ENCODE assay signal across 23 cellular contexts in the genomic region with DNA sequence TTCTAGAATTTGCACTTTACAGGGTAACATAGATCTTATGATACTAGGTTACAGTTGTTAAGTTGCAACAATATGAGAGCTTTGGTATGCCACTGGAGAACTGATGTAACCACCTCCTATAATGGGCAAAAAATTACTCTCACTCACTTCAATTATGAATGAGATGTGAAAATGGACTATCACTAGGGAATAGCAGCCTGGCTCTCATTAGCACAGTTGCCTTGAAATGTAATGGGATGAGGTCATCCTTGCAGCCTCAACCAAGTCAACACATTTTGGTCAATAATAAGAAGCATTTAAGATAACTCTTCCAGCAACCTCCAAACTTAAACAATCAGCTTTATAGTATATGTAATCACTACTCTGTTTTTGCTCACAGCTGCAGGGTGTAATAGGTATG.
DNase-seq lines count a peak whose midpoint lies in the region; ATAC-seq, FAIRE-seq and TF ChIP-seq lines count a peak whose summit lies in the region.
"Had no signal": no experiment of that assay in that cellular context is flagged by ENCODE, and none has a peak within 500 bp of the region (broad histone marks: within the 10 kb centered on the region; RNA-seq: fewer than 3 reads in every experiment).

No MANE protein-coding gene starts in this region.

- no peaks in the 10 kb centered on the region for H4K20me1 ChIP-seq in GM23248 (ENCODE audit: insufficient read depth)

- no peak overlapping the region for H3K4me3 ChIP-seq in GM23248
- H3K4me3 ChIP-seq: Peyer's patch, SJCRH30, tibial artery had no signal

- no peaks in the 10 kb centered on the region for H3K27me3 ChIP-seq in GM23248 (replicated peaks; ENCODE audit: insufficient read depth)
- H3K27me3 ChIP-seq: BE2C, Peyer's patch, SJCRH30, tibial artery had no signal

- peak; percentile 90 for FAIRE-seq in islet of Langerhans (lab: Jason Lieb, UNC)
- FAIRE-seq in D721Med (lab: Jason Lieb, UNC): no peak

- TF ChIP-seq CTCF in D721Med (IDR thresholded peaks at IDR 0.05; ENCODE audit: insufficient read depth, missing control alignments): no peak
- no peak for TF ChIP-seq CTCF in type B pancreatic cell (conservative IDR thresholded peaks at IDR 0.05)

- no peaks in the 10 kb centered on the region for H3K9me2 ChIP-seq in GM23248 (ENCODE audit: insufficient read depth)

- H3K9me3 ChIP-seq in GM23248 (ENCODE audit: low read depth): no peaks in the 10 kb centered on the region
- H3K9me3 ChIP-seq: BE2C, Peyer's patch, SJCRH30, tibial artery had no signal

- H3F3A ChIP-seq in GM23248 (ENCODE audit: insufficient read depth): 0 out of 2 replicates have a peak, but pooled peaks cover 6% of the 10 kb centered on the region

- no peaks in the 10 kb centered on the region for H3K27me3 Mint-ChIP-seq in type B pancreatic cell
- H3K27me3 Mint-ChIP-seq: brain had no signal

- H3K9me3 Mint-ChIP-seq in type B pancreatic cell: no peaks in the 10 kb centered on the region
- H3K9me3 Mint-ChIP-seq: activated naive CD8-positive, alpha-beta T cell treated with anti-CD3 and anti-CD28 coated beads, Interleukin-2, amount 50 U/mL, for 24 hours; brain; stimulated activated naive CD8-positive, alpha-beta T cell treated with anti-CD3 and anti-CD28 coated beads, Interleukin-15, amount 100 ng/mL, for 72 hours had no signal

- peak in 2 of 3 experiments; percentile 3 to 10 for DNase-seq in NCI-H1417 (lab: John Stamatoyannopoulos, UW)
- no peak for DNase-seq in NCI-H1417 treated with DMSO at 0.1 percent for 48 hours (lab: John Stamatoyannopoulos, UW)
- peak; percentile 27 for DNase-seq in GM23248
- DNase-seq in astrocyte of the hippocampus (ENCODE audit: low read depth, low spot score): peak; percentile 35
- DNase-seq in D721Med (ENCODE audit: insufficient read length, low spot score): no peak
- no peak for DNase-seq in type B pancreatic cell (ENCODE audit: extremely low spot score, unreplicated experiment)
- DNase-seq: activated gamma-delta T cell treated with Interleukin-2 at 50 U/mL for 16 hours; activated naive CD8-positive, alpha-beta T cell treated with anti-CD3 and anti-CD28 coated beads, Interleukin-2, amount 50 U/mL, for 24 hours; BE2C; DMS79 treated with DMSO at 0.1 percent for 48 hours; effector CD8-positive, alpha-beta T cell; kidney glomerular epithelial cell; NK-92 treated with Interleukin-12 subunit alpha and Interleukin-12 subunit beta, amount 100 ng/mL, for 24 hours; Peyer's patch; SJCRH30; stimulated activated naive CD8-positive, alpha-beta T cell treated with anti-CD3 and anti-CD28 coated beads, Interleukin-15, amount 100 ng/mL, for 72 hours; tibial artery had no signal

- H3K36me3 Mint-ChIP-seq in type B pancreatic cell: peaks cover 25% of the 10 kb centered on the region

- H3K27ac Mint-ChIP-seq in type B pancreatic cell: no peak overlapping the region
- H3K27ac Mint-ChIP-seq: activated naive CD8-positive, alpha-beta T cell treated with anti-CD3 and anti-CD28 coated beads, Interleukin-2, amount 50 U/mL, for 24 hours; stimulated activated naive CD8-positive, alpha-beta T cell treated with anti-CD3 and anti-CD28 coated beads, Interleukin-15, amount 100 ng/mL, for 72 hours had no signal

- in situ Hi-C loops in GM23248 (cut with MboI): no loop called here

- no peak overlapping the region for H3K4me3 Mint-ChIP-seq in type B pancreatic cell
- H3K4me3 Mint-ChIP-seq: activated naive CD8-positive, alpha-beta T cell treated with anti-CD3 and anti-CD28 coated beads, Interleukin-2, amount 50 U/mL, for 24 hours; brain; stimulated activated naive CD8-positive, alpha-beta T cell treated with anti-CD3 and anti-CD28 coated beads, Interleukin-15, amount 100 ng/mL, for 72 hours had no signal

- no peak overlapping the region for H3K27ac ChIP-seq in GM23248
- H3K27ac ChIP-seq: 22Rv1, Peyer's patch, SJCRH30, tibial artery had no signal

- no peak overlapping the region for H2AFZ ChIP-seq in GM23248

- H3K36me3 ChIP-seq in GM23248 (ENCODE audit: low read depth): peaks cover 4% of the 10 kb centered on the region; the same call in 1 of the 2 replicates

- H3K4me1 ChIP-seq in GM23248 (ENCODE audit: insufficient read depth): peaks cover 21% of the 10 kb centered on the region
- H3K4me1 ChIP-seq: Peyer's patch had no signal

- H3K4me1 Mint-ChIP-seq in type B pancreatic cell (ENCODE audit: unreplicated experiment): peaks cover 20% of the 10 kb centered on the region
- H3K4me1 Mint-ChIP-seq: activated naive CD8-positive, alpha-beta T cell treated with anti-CD3 and anti-CD28 coated beads, Interleukin-2, amount 50 U/mL, for 24 hours; stimulated activated naive CD8-positive, alpha-beta T cell treated with anti-CD3 and anti-CD28 coated beads, Interleukin-15, amount 100 ng/mL, for 72 hours had no signal

- no peak for ATAC-seq in GM19397 (IDR thresholded peaks at IDR 0.05; ENCODE audit: unreplicated experiment)
- ATAC-seq: activated naive CD8-positive, alpha-beta T cell treated with anti-CD3 and anti-CD28 coated beads, Interleukin-2, amount 50 U/mL, for 24 hours; esophagus mucosa; HCT116; stimulated activated naive CD8-positive, alpha-beta T cell treated with anti-CD3 and anti-CD28 coated beads, Interleukin-15, amount 100 ng/mL, for 72 hours had no signal

- H3K4me2 ChIP-seq in GM23248 (ENCODE audit: unreplicated experiment): no peak overlapping the region

- H3K79me2 ChIP-seq in GM23248 (ENCODE audit: insufficient read depth): peaks cover 4% of the 10 kb centered on the region; the same call in 1 of the 2 replicates

- no peak overlapping the region for H3K9ac ChIP-seq in GM23248

Comparison
In these comparisons a context has a peak if more than half of its experiments do, and no peak if none do; other contexts are left out.
1. DNase-seq: peak in NCI-H1417 (2 of 3), GM23248 (single experiment) and astrocyte of the hippocampus (single experiment); none in NCI-H1417 treated with DMSO at 0.1 percent for 48 hours (single experiment), D721Med (single experiment) and type B pancreatic cell (single experiment).